Comparison of ENCODE assay signal across 9 cellular contexts in genomic region chr9:129868571-129869486, GRCh38. TPM values are rescaled to one million over a fixed set of nuclear protein-coding genes. Genes with fewer than 3 reads are reported as not detected.
DNase-seq lines count a peak whose midpoint lies in the region; ATAC-seq lines count a peak whose summit lies in the region.
"Had no signal": no experiment of that assay in that cellular context is flagged by ENCODE, and none has a peak within 500 bp of the region (broad histone marks: within the 10 kb centered on the region; RNA-seq: fewer than 3 reads in every experiment).

No MANE protein-coding gene starts in this region.

- H3K27me3 ChIP-seq in esophagus (ENCODE audit: control insufficient read depth in 1 of 2, insufficient read depth in 2 of 2, low read length in 2 of 2), result no peaks in the 10 kb centered on the region

- 79 to 82% methylated on average over 34 of the region's 34 CpGs for WGBS in esophagus, 2 donors

- H3K27ac ChIP-seq in esophagus (ENCODE audit: low read depth in 2 of 2, low read length in 1 of 2), result peak overlapping the region; percentile 18 to 73

- no peaks in the 10 kb centered on the region for H3K9me3 ChIP-seq in esophagus (ENCODE audit: control insufficient read depth in 2 of 2, insufficient read depth in 1 of 2, low read depth in 1 of 2, low read length in 1 of 2)

- ATAC-seq in HG03342 (IDR thresholded peaks at IDR 0.05; ENCODE audit: unreplicated experiment), result no peak
- ATAC-seq in HG03442 (IDR thresholded peaks at IDR 0.05; ENCODE audit: unreplicated experiment), result no peak
- no peak for ATAC-seq in GM19397 (IDR thresholded peaks at IDR 0.05; ENCODE audit: unreplicated experiment)

- peaks cover 0 to 2% of the 10 kb centered on the region in 2 donors for H3K4me1 ChIP-seq in esophagus (ENCODE audit: control insufficient read depth in 2 of 2, insufficient read depth in 2 of 2, low read length in 1 of 2)

- peak overlapping the region; percentile 48 for H3K4me3 ChIP-seq in Jurkat, Clone E6-1 (ENCODE audit: low read length)
- H3K4me3 ChIP-seq in esophagus (ENCODE audit: low read depth in 1 of 2, low read length in 2 of 2), result no peak overlapping the region

- peaks cover 6 to 28% of the 10 kb centered on the region in 2 donors for H3K36me3 ChIP-seq in esophagus (ENCODE audit: control insufficient read depth in 2 of 2, insufficient read depth in 2 of 2, low read length in 1 of 2)

- peak; percentile 93 for DNase-seq in Jurkat, Clone E6-1 (ENCODE audit: low read depth, low spot score)
- DNase-seq in activated CD8-positive, alpha-beta memory T cell treated with anti-CD3 and anti-CD28 coated beads for 48 hours (ENCODE audit: low read depth in 2 of 3, low spot score in 2 of 3), result peak in 2 of 3 experiments; percentile 58 to 63
- DNase-seq in stimulated activated CD4-positive, alpha-beta T cell treated with anti-CD3 and anti-CD28 coated beads, Interleukin-4, amount 100 ng/mL, for 4 hours, result peak; percentile 74 to 91
- no peak for DNase-seq in germinal center (ENCODE audit: low spot score)
- DNase-seq: SW 1271 had no signal

RNA-seq across cellular contexts. Expression of gene USP20, which starts 33.6 kb away (rescaled TPM):
- 46.8 TPM for polyA plus RNA-seq in Jurkat, Clone E6-1 (2012; ENCODE audit: insufficient read depth, insufficient read length)
- 10 to 100 TPM; 15.1 to 20.7 TPM for polyA plus RNA-seq in esophagus

RNA-seq across cellular contexts. Expression of gene C9orf78, which starts 33.8 kb away (rescaled TPM):
- polyA plus RNA-seq in Jurkat, Clone E6-1 (2012; ENCODE audit: insufficient read depth, insufficient read length), result 225 TPM
- 10 to 100 TPM; 21.9 to 39.5 TPM for polyA plus RNA-seq in esophagus

RNA-seq across cellular contexts. Expression of gene TOR1A, which starts 44.9 kb away (rescaled TPM):
- polyA plus RNA-seq in Jurkat, Clone E6-1 (2012; ENCODE audit: insufficient read depth, insufficient read length), result 51.3 TPM
- 10 to 100 TPM in 1 of 2 donors, 1 to 10 TPM in 1; 9.8 to 15.8 TPM for polyA plus RNA-seq in esophagus
